Comparison of ENCODE assay signal across 18 cellular contexts in genomic region chr2:240678909-240679308, GRCh38. TPM values are rescaled to one million over a fixed set of nuclear protein-coding genes. Genes with fewer than 3 reads are reported as not detected.
"Had no signal": no experiment of that assay in that cellular context is flagged by ENCODE, and none has a peak within 500 bp of the region (broad histone marks: within the 10 kb centered on the region; RNA-seq: fewer than 3 reads in every experiment).

No MANE protein-coding gene starts in this region.

RNA-seq across cellular contexts. Expression of gene AQP12B, which starts 3.8 kb away (rescaled TPM):
- total RNA-seq: activated naive CD4-positive, alpha-beta T cell treated with anti-CD3 and anti-CD28 coated beads for 36 hours; activated naive CD4-positive, alpha-beta T cell treated with anti-CD3 and anti-CD28 coated beads, Interleukin-2, amount 50 U/mL, for 72 hours; activated naive CD8-positive, alpha-beta T cell treated with anti-CD3 and anti-CD28 coated beads for 36 hours; activated naive CD8-positive, alpha-beta T cell treated with anti-CD3 and anti-CD28 coated beads, Interleukin-2, amount 10 ng/mL, durations not matched to agents 7 days and 5 days; activated T-cell treated with anti-CD3 and anti-CD28 coated beads, Interleukin-2, amount 50 U/mL, for 72 hours; activated T-helper 1 cell treated with anti-CD3 and anti-CD28 coated beads, Interleukin-12 subunit alpha, Interleukin-12 subunit beta, Interleukin-2, Interleukin-4 antibody, amounts not matched to agents 30 ng/mL and 10 ng/mL and 1 ng/mL, durations not matched to agents 14 hours and 24 hours and 36 hours; activated T-helper 17 cell treated with anti-CD3 and anti-CD28 coated beads, Interleukin-2, amount 50 U/mL, for 72 hours; activated T-helper 2 cell treated with anti-CD3 and anti-CD28 coated beads, Interferon-gamma antibody, Interleukin-2, Interleukin-4, amounts not matched to agents 10 μg/mL and 5 μg/mL and 100 μg/mL, durations not matched to agents 14 hours and 24 hours and 36 hours; adrenal gland; aorta; ascending aorta; astrocyte; breast epithelium; bronchial epithelial cell; cardiac muscle cell; cardiac septum; cerebellum; chondrocyte had no signal
- polyA plus RNA-seq: cardiac muscle cell had no signal

RNA-seq across cellular contexts. Expression of gene AQP12A, which starts 12.8 kb away (rescaled TPM):
- total RNA-seq: activated naive CD4-positive, alpha-beta T cell treated with anti-CD3 and anti-CD28 coated beads for 36 hours; activated naive CD4-positive, alpha-beta T cell treated with anti-CD3 and anti-CD28 coated beads, Interleukin-2, amount 50 U/mL, for 72 hours; activated naive CD8-positive, alpha-beta T cell treated with anti-CD3 and anti-CD28 coated beads for 36 hours; activated naive CD8-positive, alpha-beta T cell treated with anti-CD3 and anti-CD28 coated beads, Interleukin-2, amount 10 ng/mL, durations not matched to agents 7 days and 5 days; activated T-cell treated with anti-CD3 and anti-CD28 coated beads, Interleukin-2, amount 50 U/mL, for 72 hours; activated T-helper 1 cell treated with anti-CD3 and anti-CD28 coated beads, Interleukin-12 subunit alpha, Interleukin-12 subunit beta, Interleukin-2, Interleukin-4 antibody, amounts not matched to agents 30 ng/mL and 10 ng/mL and 1 ng/mL, durations not matched to agents 14 hours and 24 hours and 36 hours; activated T-helper 17 cell treated with anti-CD3 and anti-CD28 coated beads, Interleukin-2, amount 50 U/mL, for 72 hours; activated T-helper 2 cell treated with anti-CD3 and anti-CD28 coated beads, Interferon-gamma antibody, Interleukin-2, Interleukin-4, amounts not matched to agents 10 μg/mL and 5 μg/mL and 100 μg/mL, durations not matched to agents 14 hours and 24 hours and 36 hours; adrenal gland; aorta; ascending aorta; astrocyte; breast epithelium; bronchial epithelial cell; cardiac muscle cell; cardiac septum; cerebellum; chondrocyte had no signal
- polyA plus RNA-seq: adrenal gland, cardiac muscle cell had no signal

RNA-seq across cellular contexts. Expression of gene GPR35, which starts 53.6 kb away (rescaled TPM):
- total RNA-seq: ascending aorta had no signal
